8 cellular contexts compared by ENCODE assay signal in genomic region chr18:48412339-48412929, GRCh38. TPM values are rescaled to one million over a fixed set of nuclear protein-coding genes. Genes with fewer than 3 reads are reported as not detected.
DNase-seq lines count a peak whose midpoint lies in the region; ATAC-seq and TF ChIP-seq lines count a peak whose summit lies in the region.

No MANE protein-coding gene starts in this region.

- no peak overlapping the region for H3K27ac Mint-ChIP-seq in activated CD4-positive, alpha-beta memory T cell treated with anti-CD3 and anti-CD28 coated beads for 36 hours

- H2AFZ ChIP-seq in hepatocyte = no peak overlapping the region

- H3K36me3 ChIP-seq in hepatocyte (replicated peaks; ENCODE audit: insufficient read depth, low read depth) (no peaks in the 10 kb centered on the region), suprapubic skin (no peaks in the 10 kb centered on the region)

- H3K79me2 ChIP-seq in hepatocyte = no peaks in the 10 kb centered on the region

- no peak for TF ChIP-seq POLR2A in suprapubic skin (IDR thresholded peaks at IDR 0.05)

- peaks cover 8% of the 10 kb centered on the region for H3K4me1 Mint-ChIP-seq in activated CD4-positive, alpha-beta memory T cell treated with anti-CD3 and anti-CD28 coated beads for 36 hours (ENCODE audit: low read depth)

- intact Hi-C loops in activated CD4-positive, alpha-beta memory T cell treated with anti-CD3 and anti-CD28 coated beads for 36 hours (cut with micrococcal nuclease) = loop anchor here (5.0 kb wide), 1 partner anchor 480 kb away; the partner anchor contains the start of gene SMAD2
- intact Hi-C loops in sciatic nerve (cut with DNase I) = no loop called here

- TF ChIP-seq EP300 in suprapubic skin (IDR thresholded peaks at IDR 0.05) = no peak

- TF ChIP-seq CTCF in AG09309 (IDR thresholded peaks at IDR 0.05; ENCODE audit: control insufficient read depth, insufficient read depth, low read depth, low read length, missing control alignments) = peak; percentile 78
- peak; percentile 65 for TF ChIP-seq CTCF in GM12865 (IDR thresholded peaks at IDR 0.05; ENCODE audit: insufficient read depth, low read depth, low read length, missing control alignments)
- TF ChIP-seq CTCF in hepatocyte (IDR thresholded peaks at IDR 0.05; ENCODE audit: poor library complexity) = peak; percentile 68
- TF ChIP-seq CTCF in suprapubic skin (IDR thresholded peaks at IDR 0.05) = peak; percentile 25 to 76

- H3K4me3 Mint-ChIP-seq in activated CD4-positive, alpha-beta memory T cell treated with anti-CD3 and anti-CD28 coated beads for 36 hours = no peak overlapping the region

- no peaks in the 10 kb centered on the region for H3K36me3 Mint-ChIP-seq in activated CD4-positive, alpha-beta memory T cell treated with anti-CD3 and anti-CD28 coated beads for 36 hours

- no peak for ATAC-seq in HG03039 (IDR thresholded peaks at IDR 0.05; ENCODE audit: unreplicated experiment)
- no peak for ATAC-seq in sciatic nerve

- CTCF ChIA-PET in activated CD4-positive, alpha-beta memory T cell treated with anti-CD3 and anti-CD28 coated beads for 36 hours (lab: Charles Lee) = interaction anchor here (0.6 to 1.5 kb wide), 7 partner anchors 8 to 1519 kb away, joined by 3 to 8 read pairs (median 3); no protein-coding TSS in a partner anchor

- 9% methylated on average over 7 of the region's 7 CpGs for WGBS in hepatocyte (ENCODE audit: low lambda C conversion rate, missing lambda C conversion rate)
- WGBS in suprapubic skin = 20% methylated on average over 7 of the region's 7 CpGs

- H3K4me2 ChIP-seq in hepatocyte = no peak overlapping the region

- H3K27ac ChIP-seq in hepatocyte = no peak overlapping the region
- no peak overlapping the region for H3K27ac ChIP-seq in suprapubic skin

- H3K4me1 ChIP-seq in hepatocyte (ENCODE audit: insufficient read depth) (peaks cover 7% of the 10 kb centered on the region), suprapubic skin (peaks cover 24% of the 10 kb centered on the region)

- H3K9me3 Mint-ChIP-seq in activated CD4-positive, alpha-beta memory T cell treated with anti-CD3 and anti-CD28 coated beads for 36 hours = peaks cover 2% of the 10 kb centered on the region

- POLR2A ChIA-PET in activated CD4-positive, alpha-beta memory T cell treated with anti-CD3 and anti-CD28 coated beads for 36 hours (lab: Charles Lee) = no interaction called here

- peaks cover 64% of the 10 kb centered on the region for H3K27me3 Mint-ChIP-seq in activated CD4-positive, alpha-beta memory T cell treated with anti-CD3 and anti-CD28 coated beads for 36 hours

- H3K4me3 ChIP-seq in AG09309 (ENCODE audit: control insufficient read depth, low read depth, low read length) (no peak overlapping the region), GM12865 (ENCODE audit: low read depth, low read length) (no peak overlapping the region), hepatocyte (no peak overlapping the region), suprapubic skin (no peak overlapping the region)

- DNase-seq in AG09309 (ENCODE audit: low read depth) (no peak), GM12865 (ENCODE audit: low read depth) (peak; percentile 33), NCI-H1930 (lab: John Stamatoyannopoulos, UW) (peak; percentile 41 to 56), hepatocyte (ENCODE audit: low spot score) (peak; percentile 58), suprapubic skin (ENCODE audit: low spot score in 2 of 2) (no peak), sciatic nerve (ENCODE audit: low spot score) (no peak)
- DNase-seq in activated CD4-positive, alpha-beta memory T cell treated with anti-CD3 and anti-CD28 coated beads for 36 hours = peak; percentile 37

- H3K27me3 ChIP-seq in hepatocyte = peaks cover 46% of the 10 kb centered on the region
- peaks cover 12% of the 10 kb centered on the region for H3K27me3 ChIP-seq in suprapubic skin

- H3K9me3 ChIP-seq in hepatocyte (ENCODE audit: low read depth) (no peaks in the 10 kb centered on the region), suprapubic skin (no peaks in the 10 kb centered on the region)

- H4K20me1 ChIP-seq in hepatocyte (ENCODE audit: insufficient read depth, poor library complexity, severe bottlenecking) = no peaks in the 10 kb centered on the region

- no peaks in the 10 kb centered on the region for H3K9me2 ChIP-seq in hepatocyte (replicated peaks; ENCODE audit: insufficient read depth)

RNA-seq across cellular contexts. Expression of gene ZBTB7C, which starts 3.3 kb away (rescaled TPM):
- total RNA-seq in activated CD4-positive, alpha-beta memory T cell treated with anti-CD3 and anti-CD28 coated beads for 36 hours = under 1 TPM in 1 of 2 experiments, not detected in 1; 0.05 TPM
- total RNA-seq in hepatocyte = 1.0 and 2.0 TPM in 2 replicates
- 0.70 and 1.1 TPM in 2 replicates for polyA plus RNA-seq in hepatocyte
- total RNA-seq in suprapubic skin = 10 to 100 TPM; 26.0 to 50.6 (median 46.2) TPM
- 44.2 TPM for total RNA-seq in sciatic nerve

Comparison
In these comparisons a context has a peak if more than half of its experiments do, and no peak if none do; other contexts are left out.
1. DNase-seq: peak in GM12865 (single experiment), NCI-H1930 (2 of 2), activated CD4-positive, alpha-beta memory T cell treated with anti-CD3 and anti-CD28 coated beads for 36 hours (single experiment) and hepatocyte (single experiment); none in AG09309 (single experiment), suprapubic skin (0 of 2) and sciatic nerve (single experiment).
2. Peak in every context shown above with its lines, with median percentiles within 50 percentile points of each other: CTCF ChIP-seq.